In the genomic region with DNA sequence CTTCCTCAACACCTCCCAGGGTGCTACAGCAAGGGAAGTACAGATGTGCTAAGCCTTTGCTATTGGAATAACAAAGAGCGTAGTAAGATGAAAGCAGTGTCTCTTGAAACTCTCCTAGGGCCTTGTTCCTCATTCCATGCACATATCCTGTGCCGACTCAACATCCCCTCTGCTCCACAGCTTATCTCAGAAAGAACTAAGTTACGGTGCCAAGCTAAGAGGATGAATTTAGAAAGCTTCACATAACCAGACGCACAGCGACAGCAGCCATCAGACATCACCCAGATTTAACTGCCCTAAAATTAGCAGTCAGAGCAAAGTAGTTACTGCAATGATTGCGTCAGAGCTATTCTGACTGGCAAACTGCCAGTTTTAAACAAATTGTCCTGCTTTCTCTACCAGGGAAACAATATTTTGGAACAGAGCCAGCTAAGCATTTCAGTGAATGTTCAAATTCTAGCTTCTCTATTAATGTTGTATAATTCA, we compare ENCODE assay signal across 8 cellular contexts. TPM values are rescaled to one million over a fixed set of nuclear protein-coding genes. Genes with fewer than 3 reads are reported as not detected.
DNase-seq lines count a peak whose midpoint lies in the region; ATAC-seq and TF ChIP-seq lines count a peak whose summit lies in the region.

No MANE protein-coding gene starts in this region.

- POLR2A ChIA-PET in GM10248 (lab: Yijun Ruan, JAX): no interaction called here

- CTCF ChIA-PET in GM10248 (lab: Yijun Ruan, JAX): interaction anchor here (1.2 to 1.3 kb wide), 2 partner anchors 21 to 22 kb away, joined by 3 to 4 read pairs; no protein-coding TSS in a partner anchor

- H3K36me3 Mint-ChIP-seq in osteocyte (ENCODE audit: unreplicated experiment) (no peaks in the 10 kb centered on the region), nephron progenitor cell (ENCODE audit: low read depth) (no peaks in the 10 kb centered on the region)

- DNase-seq in NCI-H1092 (lab: John Stamatoyannopoulos, UW): peak; percentile 91
- DNase-seq in SIG-M5 (lab: John Stamatoyannopoulos, UW): peak; percentile 39
- peak; percentile 51 for DNase-seq in foreskin melanocyte
- DNase-seq in osteocyte (ENCODE audit: extremely low spot score, unreplicated experiment): no peak
- no peak for DNase-seq in nephron progenitor cell
- DNase-seq in GM10248 (ENCODE audit: extremely low spot score): no peak
- DNase-seq in DMS114 treated with DMSO at 0.1 percent for 48 hours (lab: John Stamatoyannopoulos, UW; ENCODE audit: unreplicated experiment): no peak

- H3K4me1 Mint-ChIP-seq in osteocyte (ENCODE audit: unreplicated experiment) (peaks cover 22% of the 10 kb centered on the region), nephron progenitor cell (peaks cover 29% of the 10 kb centered on the region)

- TF ChIP-seq CTCF in osteocyte (IDR thresholded peaks at IDR 0.05): no peak
- TF ChIP-seq CTCF in nephron progenitor cell (IDR thresholded peaks at IDR 0.05): no peak
- TF ChIP-seq CTCF in GM10248 (IDR thresholded peaks at IDR 0.05; ENCODE audit: control extremely low read depth, extremely low read depth, low read depth, missing control alignments): no peak

- H3K9me3 Mint-ChIP-seq in osteocyte (ENCODE audit: unreplicated experiment) (no peaks in the 10 kb centered on the region), nephron progenitor cell (no peaks in the 10 kb centered on the region)

- no peak for ATAC-seq in GM19397 (IDR thresholded peaks at IDR 0.05; ENCODE audit: unreplicated experiment)

- H3K27ac Mint-ChIP-seq in osteocyte (ENCODE audit: unreplicated experiment) (peak overlapping the region; percentile 49), nephron progenitor cell (no peak overlapping the region)

- H3K4me3 Mint-ChIP-seq in osteocyte (ENCODE audit: unreplicated experiment) (no peak overlapping the region), nephron progenitor cell (no peak overlapping the region)

- no peaks in the 10 kb centered on the region for H3K27me3 Mint-ChIP-seq in osteocyte (ENCODE audit: unreplicated experiment)
- H3K27me3 Mint-ChIP-seq in nephron progenitor cell (ENCODE audit: low read depth, poor library complexity): no peaks in the 10 kb centered on the region

RNA-seq across cellular contexts. Expression of gene SIPA1L2, which starts 9.5 kb away (rescaled TPM):
- total RNA-seq in osteocyte: 12.3 and 14.5 TPM in 2 replicates

Comparison
In these comparisons a context has a peak if more than half of its experiments do, and no peak if none do; other contexts are left out.
1. DNase-seq: peak in NCI-H1092 (single experiment), SIG-M5 (single experiment) and foreskin melanocyte (single experiment); none in osteocyte (single experiment), nephron progenitor cell (single experiment), GM10248 (single experiment) and DMS114 treated with DMSO at 0.1 percent for 48 hours (single experiment).